Comparison of ENCODE assay signal across 1 cellular context in the genomic region with DNA sequence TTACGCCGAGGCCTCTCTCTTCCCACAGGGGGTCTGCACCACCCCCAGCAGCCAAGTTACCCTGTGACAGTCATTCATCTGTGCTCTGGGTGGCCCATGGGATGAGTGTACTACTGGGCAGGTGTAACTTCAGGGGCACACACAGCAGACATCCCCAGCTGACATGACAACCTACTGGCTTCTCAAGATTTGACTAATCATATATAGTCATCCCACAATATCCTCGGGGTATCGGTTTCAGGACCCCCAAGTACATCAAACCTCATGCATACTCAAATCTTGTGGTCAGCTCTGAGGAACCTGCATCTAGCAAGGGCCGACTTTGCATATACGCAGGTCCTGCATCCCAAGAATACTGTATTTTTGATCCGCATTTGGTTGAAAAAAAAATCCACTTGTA.
TF ChIP-seq lines count a peak whose summit lies in the region.

No MANE protein-coding gene starts in this region.

TF ChIP-seq in GM12878, 131 proteins besides CTCF, POLR2A, EP300 and RAD21 (continued from another document):
- TF ChIP-seq, protein P1, sequence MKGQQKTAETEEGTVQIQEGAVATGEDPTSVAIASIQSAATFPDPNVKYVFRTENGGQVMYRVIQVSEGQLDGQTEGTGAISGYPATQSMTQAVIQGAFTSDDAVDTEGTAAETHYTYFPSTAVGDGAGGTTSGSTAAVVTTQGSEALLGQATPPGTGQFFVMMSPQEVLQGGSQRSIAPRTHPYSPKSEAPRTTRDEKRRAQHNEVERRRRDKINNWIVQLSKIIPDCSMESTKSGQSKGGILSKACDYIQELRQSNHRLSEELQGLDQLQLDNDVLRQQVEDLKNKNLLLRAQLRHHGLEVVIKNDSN (IDR thresholded peaks at IDR 0.05; ENCODE audit: borderline replicate concordance, extremely low read length, insufficient read depth, low read depth, low read length) = no peak
- TF ChIP-seq, protein P2, sequence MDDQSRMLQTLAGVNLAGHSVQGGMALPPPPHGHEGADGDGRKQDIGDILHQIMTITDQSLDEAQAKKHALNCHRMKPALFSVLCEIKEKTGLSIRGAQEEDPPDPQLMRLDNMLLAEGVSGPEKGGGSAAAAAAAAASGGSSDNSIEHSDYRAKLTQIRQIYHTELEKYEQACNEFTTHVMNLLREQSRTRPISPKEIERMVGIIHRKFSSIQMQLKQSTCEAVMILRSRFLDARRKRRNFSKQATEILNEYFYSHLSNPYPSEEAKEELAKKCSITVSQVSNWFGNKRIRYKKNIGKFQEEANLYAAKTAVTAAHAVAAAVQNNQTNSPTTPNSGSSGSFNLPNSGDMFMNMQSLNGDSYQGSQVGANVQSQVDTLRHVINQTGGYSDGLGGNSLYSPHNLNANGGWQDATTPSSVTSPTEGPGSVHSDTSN (IDR thresholded peaks at IDR 0.05; ENCODE audit: insufficient replicate concordance, low read depth, low read length) = no peak
- TF ChIP-seq SMC3 (IDR thresholded peaks at IDR 0.05; ENCODE audit: borderline replicate concordance, low read length) (no peak), RBBP5 (conservative IDR thresholded peaks at IDR 0.05) (no peak), CREM (IDR thresholded peaks at IDR 0.05; ENCODE audit: low read depth) (peak; percentile 18; the same call in 1 of the 2 replicates), BHLHE40 (IDR thresholded peaks at IDR 0.05; ENCODE audit: borderline replicate concordance in 1 of 2, low read depth in 2 of 2, low read length in 1 of 2) (no peak), JUNB (IDR thresholded peaks at IDR 0.05) (peak; percentile 83), ZNF384 (IDR thresholded peaks at IDR 0.05; ENCODE audit: borderline replicate concordance, low read depth, low read length) (no peak), MEF2A (IDR thresholded peaks at IDR 0.05; ENCODE audit: insufficient read depth, low read depth, low read length) (peak; percentile 70; the same call in 1 of the 2 replicates), RCOR1 (conservative IDR thresholded peaks at IDR 0.05; ENCODE audit: low read depth, low read length) (no peak), BCL11A (IDR thresholded peaks at IDR 0.05; ENCODE audit: low read depth, low read length) (peak; percentile 77; the same call in 1 of the 2 replicates), EGR1 (IDR thresholded peaks at IDR 0.05; ENCODE audit: borderline replicate concordance in 1 of 2, low read depth in 2 of 2, low read length in 2 of 2) (no peak), PML (IDR thresholded peaks at IDR 0.05; ENCODE audit: low read length) (0 out of 2 replicates have a peak, but pooled peaks have one; percentile 34), FOXM1 (IDR thresholded peaks at IDR 0.05; ENCODE audit: low read depth, low read length) (peak; percentile 66; the same call in 1 of the 2 replicates), CREB1 (IDR thresholded peaks at IDR 0.05; ENCODE audit: low read depth) (0 out of 2 replicates have a peak, but pooled peaks have one; percentile 21), TCF3 (IDR thresholded peaks at IDR 0.05; ENCODE audit: borderline replicate concordance, insufficient read depth, low read depth, low read length) (0 out of 2 replicates have a peak, but pooled peaks have one; percentile 66), SREBF1 (IDR thresholded peaks at IDR 0.05; ENCODE audit: low read length) (no peak), TCF12 (IDR thresholded peaks at IDR 0.05; ENCODE audit: low read depth, low read length) (peak; percentile 84; the same call in 1 of the 2 replicates), RUNX3 (IDR thresholded peaks at IDR 0.05; ENCODE audit: low read length) (peak; percentile 91), IRF4 (IDR thresholded peaks at IDR 0.05; ENCODE audit: low read depth, low read length) (peak; percentile 86), POU2F2 (IDR thresholded peaks at IDR 0.05; ENCODE audit: borderline replicate concordance, low read depth, low read length) (peak; percentile 95), DPF2 (IDR thresholded peaks at IDR 0.05) (no peak), CBX5 (IDR thresholded peaks at IDR 0.05; ENCODE audit: low read depth) (peak; percentile 64; the same call in 1 of the 2 replicates)
- TF ChIP-seq, protein P3, sequence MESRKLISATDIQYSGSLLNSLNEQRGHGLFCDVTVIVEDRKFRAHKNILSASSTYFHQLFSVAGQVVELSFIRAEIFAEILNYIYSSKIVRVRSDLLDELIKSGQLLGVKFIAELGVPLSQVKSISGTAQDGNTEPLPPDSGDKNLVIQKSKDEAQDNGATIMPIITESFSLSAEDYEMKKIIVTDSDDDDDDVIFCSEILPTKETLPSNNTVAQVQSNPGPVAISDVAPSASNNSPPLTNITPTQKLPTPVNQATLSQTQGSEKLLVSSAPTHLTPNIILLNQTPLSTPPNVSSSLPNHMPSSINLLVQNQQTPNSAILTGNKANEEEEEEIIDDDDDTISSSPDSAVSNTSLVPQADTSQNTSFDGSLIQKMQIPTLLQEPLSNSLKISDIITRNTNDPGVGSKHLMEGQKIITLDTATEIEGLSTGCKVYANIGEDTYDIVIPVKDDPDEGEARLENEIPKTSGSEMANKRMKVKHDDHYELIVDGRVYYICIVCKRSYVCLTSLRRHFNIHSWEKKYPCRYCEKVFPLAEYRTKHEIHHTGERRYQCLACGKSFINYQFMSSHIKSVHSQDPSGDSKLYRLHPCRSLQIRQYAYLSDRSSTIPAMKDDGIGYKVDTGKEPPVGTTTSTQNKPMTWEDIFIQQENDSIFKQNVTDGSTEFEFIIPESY (IDR thresholded peaks at IDR 0.05) = no peak
- TF ChIP-seq, protein P4, sequence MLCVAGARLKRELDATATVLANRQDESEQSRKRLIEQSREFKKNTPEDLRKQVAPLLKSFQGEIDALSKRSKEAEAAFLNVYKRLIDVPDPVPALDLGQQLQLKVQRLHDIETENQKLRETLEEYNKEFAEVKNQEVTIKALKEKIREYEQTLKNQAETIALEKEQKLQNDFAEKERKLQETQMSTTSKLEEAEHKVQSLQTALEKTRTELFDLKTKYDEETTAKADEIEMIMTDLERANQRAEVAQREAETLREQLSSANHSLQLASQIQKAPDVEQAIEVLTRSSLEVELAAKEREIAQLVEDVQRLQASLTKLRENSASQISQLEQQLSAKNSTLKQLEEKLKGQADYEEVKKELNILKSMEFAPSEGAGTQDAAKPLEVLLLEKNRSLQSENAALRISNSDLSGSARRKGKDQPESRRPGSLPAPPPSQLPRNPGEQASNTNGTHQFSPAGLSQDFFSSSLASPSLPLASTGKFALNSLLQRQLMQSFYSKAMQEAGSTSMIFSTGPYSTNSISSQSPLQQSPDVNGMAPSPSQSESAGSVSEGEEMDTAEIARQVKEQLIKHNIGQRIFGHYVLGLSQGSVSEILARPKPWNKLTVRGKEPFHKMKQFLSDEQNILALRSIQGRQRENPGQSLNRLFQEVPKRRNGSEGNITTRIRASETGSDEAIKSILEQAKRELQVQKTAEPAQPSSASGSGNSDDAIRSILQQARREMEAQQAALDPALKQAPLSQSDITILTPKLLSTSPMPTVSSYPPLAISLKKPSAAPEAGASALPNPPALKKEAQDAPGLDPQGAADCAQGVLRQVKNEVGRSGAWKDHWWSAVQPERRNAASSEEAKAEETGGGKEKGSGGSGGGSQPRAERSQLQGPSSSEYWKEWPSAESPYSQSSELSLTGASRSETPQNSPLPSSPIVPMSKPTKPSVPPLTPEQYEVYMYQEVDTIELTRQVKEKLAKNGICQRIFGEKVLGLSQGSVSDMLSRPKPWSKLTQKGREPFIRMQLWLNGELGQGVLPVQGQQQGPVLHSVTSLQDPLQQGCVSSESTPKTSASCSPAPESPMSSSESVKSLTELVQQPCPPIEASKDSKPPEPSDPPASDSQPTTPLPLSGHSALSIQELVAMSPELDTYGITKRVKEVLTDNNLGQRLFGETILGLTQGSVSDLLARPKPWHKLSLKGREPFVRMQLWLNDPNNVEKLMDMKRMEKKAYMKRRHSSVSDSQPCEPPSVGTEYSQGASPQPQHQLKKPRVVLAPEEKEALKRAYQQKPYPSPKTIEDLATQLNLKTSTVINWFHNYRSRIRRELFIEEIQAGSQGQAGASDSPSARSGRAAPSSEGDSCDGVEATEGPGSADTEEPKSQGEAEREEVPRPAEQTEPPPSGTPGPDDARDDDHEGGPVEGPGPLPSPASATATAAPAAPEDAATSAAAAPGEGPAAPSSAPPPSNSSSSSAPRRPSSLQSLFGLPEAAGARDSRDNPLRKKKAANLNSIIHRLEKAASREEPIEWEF (IDR thresholded peaks at IDR 0.05; ENCODE audit: insufficient replicate concordance, low read depth, low read length) = no peak
- TF ChIP-seq, protein P5, sequence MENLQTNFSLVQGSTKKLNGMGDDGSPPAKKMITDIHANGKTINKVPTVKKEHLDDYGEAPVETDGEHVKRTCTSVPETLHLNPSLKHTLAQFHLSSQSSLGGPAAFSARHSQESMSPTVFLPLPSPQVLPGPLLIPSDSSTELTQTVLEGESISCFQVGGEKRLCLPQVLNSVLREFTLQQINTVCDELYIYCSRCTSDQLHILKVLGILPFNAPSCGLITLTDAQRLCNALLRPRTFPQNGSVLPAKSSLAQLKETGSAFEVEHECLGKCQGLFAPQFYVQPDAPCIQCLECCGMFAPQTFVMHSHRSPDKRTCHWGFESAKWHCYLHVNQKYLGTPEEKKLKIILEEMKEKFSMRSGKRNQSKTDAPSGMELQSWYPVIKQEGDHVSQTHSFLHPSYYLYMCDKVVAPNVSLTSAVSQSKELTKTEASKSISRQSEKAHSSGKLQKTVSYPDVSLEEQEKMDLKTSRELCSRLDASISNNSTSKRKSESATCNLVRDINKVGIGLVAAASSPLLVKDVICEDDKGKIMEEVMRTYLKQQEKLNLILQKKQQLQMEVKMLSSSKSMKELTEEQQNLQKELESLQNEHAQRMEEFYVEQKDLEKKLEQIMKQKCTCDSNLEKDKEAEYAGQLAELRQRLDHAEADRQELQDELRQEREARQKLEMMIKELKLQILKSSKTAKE (IDR thresholded peaks at IDR 0.05; ENCODE audit: low read depth, poor library complexity, severe bottlenecking) = no peak
- TF ChIP-seq, protein P6, sequence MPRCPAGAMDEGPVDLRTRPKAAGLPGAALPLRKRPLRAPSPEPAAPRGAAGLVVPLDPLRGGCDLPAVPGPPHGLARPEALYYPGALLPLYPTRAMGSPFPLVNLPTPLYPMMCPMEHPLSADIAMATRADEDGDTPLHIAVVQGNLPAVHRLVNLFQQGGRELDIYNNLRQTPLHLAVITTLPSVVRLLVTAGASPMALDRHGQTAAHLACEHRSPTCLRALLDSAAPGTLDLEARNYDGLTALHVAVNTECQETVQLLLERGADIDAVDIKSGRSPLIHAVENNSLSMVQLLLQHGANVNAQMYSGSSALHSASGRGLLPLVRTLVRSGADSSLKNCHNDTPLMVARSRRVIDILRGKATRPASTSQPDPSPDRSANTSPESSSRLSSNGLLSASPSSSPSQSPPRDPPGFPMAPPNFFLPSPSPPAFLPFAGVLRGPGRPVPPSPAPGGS (IDR thresholded peaks at IDR 0.05; ENCODE audit: borderline replicate concordance, insufficient read depth, low read depth, low read length, poor library complexity, severe bottlenecking) = no peak
- TF ChIP-seq, protein P7, sequence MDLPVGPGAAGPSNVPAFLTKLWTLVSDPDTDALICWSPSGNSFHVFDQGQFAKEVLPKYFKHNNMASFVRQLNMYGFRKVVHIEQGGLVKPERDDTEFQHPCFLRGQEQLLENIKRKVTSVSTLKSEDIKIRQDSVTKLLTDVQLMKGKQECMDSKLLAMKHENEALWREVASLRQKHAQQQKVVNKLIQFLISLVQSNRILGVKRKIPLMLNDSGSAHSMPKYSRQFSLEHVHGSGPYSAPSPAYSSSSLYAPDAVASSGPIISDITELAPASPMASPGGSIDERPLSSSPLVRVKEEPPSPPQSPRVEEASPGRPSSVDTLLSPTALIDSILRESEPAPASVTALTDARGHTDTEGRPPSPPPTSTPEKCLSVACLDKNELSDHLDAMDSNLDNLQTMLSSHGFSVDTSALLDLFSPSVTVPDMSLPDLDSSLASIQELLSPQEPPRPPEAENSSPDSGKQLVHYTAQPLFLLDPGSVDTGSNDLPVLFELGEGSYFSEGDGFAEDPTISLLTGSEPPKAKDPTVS (IDR thresholded peaks at IDR 0.05; ENCODE audit: low read depth, low read length) = no peak
